ENCODE assay signal across 18 cellular contexts in the genomic region with DNA sequence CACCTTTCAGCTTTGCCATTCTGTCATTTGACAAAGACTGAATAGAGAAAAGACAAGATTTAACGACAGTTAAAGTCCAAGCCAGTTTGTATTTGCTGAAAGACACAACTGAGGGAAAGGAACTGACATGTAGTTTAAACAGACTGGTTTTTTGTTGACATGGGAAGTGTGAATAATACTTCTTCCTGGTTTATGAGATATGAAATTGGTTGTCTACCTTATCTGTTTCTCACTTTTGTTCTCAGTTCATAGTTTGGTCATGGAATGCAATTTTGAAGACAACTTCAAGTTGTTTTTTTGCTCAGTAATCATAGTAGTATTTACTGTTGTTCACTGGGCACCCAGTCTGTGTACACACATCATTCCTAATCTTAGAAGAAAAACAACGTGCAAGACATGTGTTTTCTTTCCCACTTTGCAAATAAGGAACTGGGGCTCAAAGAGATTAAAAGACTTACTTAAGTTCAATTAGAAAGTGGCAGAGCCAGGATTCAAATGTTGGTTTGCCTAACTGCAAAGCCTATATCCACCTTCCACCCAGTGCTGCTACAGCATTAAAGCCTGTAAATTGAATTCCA.
DNase-seq lines count a peak whose midpoint lies in the region; ATAC-seq and TF ChIP-seq lines count a peak whose summit lies in the region.
"Had no signal": no experiment of that assay in that cellular context is flagged by ENCODE, and none has a peak within 500 bp of the region (broad histone marks: within the 10 kb centered on the region; RNA-seq: fewer than 3 reads in every experiment).

No MANE protein-coding gene starts in this region.

- H3K9me3 Mint-ChIP-seq in activated T-cell treated with anti-CD3 and anti-CD28 coated beads, Interleukin-2, amount 50 U/mL, for 72 hours, result no peaks in the 10 kb centered on the region
- H3K9me3 Mint-ChIP-seq: CD8-positive, alpha-beta T cell had no signal

- peaks cover 57% of the 10 kb centered on the region for H3K4me1 Mint-ChIP-seq in activated T-cell treated with anti-CD3 and anti-CD28 coated beads, Interleukin-2, amount 50 U/mL, for 72 hours (ENCODE audit: low read depth)

- H3K27ac ChIP-seq in body of pancreas, result peak overlapping the region; percentile 38 to 53 (median 50)
- H3K27ac ChIP-seq in mesenchymal stem cell (ENCODE audit: low read length, poor library complexity, severe bottlenecking), result no peak overlapping the region
- H3K27ac ChIP-seq in stomach smooth muscle (ENCODE audit: low read length), result peak overlapping the region; percentile 78
- H3K27ac ChIP-seq in tibial nerve, result peak overlapping the region in 1 of 4 donors; percentile 40
- H3K27ac ChIP-seq: epithelial cell of prostate, SK-N-MC had no signal

- TF ChIP-seq CTCF in body of pancreas (IDR thresholded peaks at IDR 0.05) (no peak), tibial nerve (IDR thresholded peaks at IDR 0.05) (no peak)

- no peak for DNase-seq in activated T-cell treated with anti-CD3 and anti-CD28 coated beads, Interleukin-2, amount 50 U/mL, for 72 hours
- no peak for DNase-seq in activated T-cell treated with anti-CD3 and anti-CD28 coated beads for 4 hours
- no peak for DNase-seq in body of pancreas
- no peak for DNase-seq in mesenchymal stem cell
- no peak for DNase-seq in tibial nerve (ENCODE audit: low spot score in 2 of 2)
- DNase-seq: activated CD4-positive, alpha-beta T cell treated with anti-CD3 and anti-CD28 coated beads, Interleukin-2, amount 50 U/mL, for 4 hours; amygdala; CD8-positive, alpha-beta T cell; DND-41; NCI-H1694; NCI-H526 treated with DMSO at 0.1 percent for 48 hours; stimulated activated CD4-positive, alpha-beta T cell treated with anti-CD3 and anti-CD28 coated beads, Interleukin-4, amount 100 ng/mL, for 4 hours had no signal

- H2AK5ac ChIP-seq in mesenchymal stem cell (ENCODE audit: low read length, severe bottlenecking), result peak overlapping the region; percentile 72

- no peak overlapping the region for H3K23ac ChIP-seq in mesenchymal stem cell (ENCODE audit: low read length in 2 of 2)

- H2BK15ac ChIP-seq in mesenchymal stem cell (ENCODE audit: low read depth, poor library complexity, severe bottlenecking), result no peak overlapping the region

- no peak for TF ChIP-seq EP300 in tibial nerve (IDR thresholded peaks at IDR 0.05)

- H2BK120ac ChIP-seq in mesenchymal stem cell (ENCODE audit: low read depth, low read length), result no peak overlapping the region

- no peak overlapping the region for H3K4me2 ChIP-seq in mesenchymal stem cell (ENCODE audit: low read length, poor library complexity, severe bottlenecking)

- no peaks in the 10 kb centered on the region for H3K27me3 ChIP-seq in body of pancreas
- no peaks in the 10 kb centered on the region for H3K27me3 ChIP-seq in mesenchymal stem cell (ENCODE audit: control insufficient read depth in 1 of 2, insufficient read depth in 1 of 2, low read length in 2 of 2)
- H3K27me3 ChIP-seq in stomach smooth muscle (ENCODE audit: control insufficient read depth in 1 of 2, insufficient read depth in 2 of 2, low read length in 2 of 2), result no peaks in the 10 kb centered on the region
- H3K27me3 ChIP-seq in tibial nerve, result no peaks in the 10 kb centered on the region

- H3K18ac ChIP-seq in mesenchymal stem cell (ENCODE audit: low read depth in 1 of 2, low read length in 2 of 2), result no peak overlapping the region

- intact Hi-C loops in body of pancreas (cut with DNase I), result no loop called here

- peak; percentile 18 to 42 for ATAC-seq in activated T-cell treated with anti-CD3 and anti-CD28 coated beads, Interleukin-2, amount 50 U/mL, for 72 hours (replicated peaks in 1 of 2)
- ATAC-seq in body of pancreas (peak; percentile 59), esophagus mucosa (no peak), HG02571 (IDR thresholded peaks at IDR 0.05; ENCODE audit: unreplicated experiment) (no peak)
- ATAC-seq: CD8-positive, alpha-beta T cell had no signal

- H3K9ac ChIP-seq in mesenchymal stem cell (ENCODE audit: low read length), result no peak overlapping the region
- no peak overlapping the region for H3K9ac ChIP-seq in stomach smooth muscle (ENCODE audit: low read length in 2 of 2)

- no peak overlapping the region for H3K4ac ChIP-seq in mesenchymal stem cell (ENCODE audit: low read depth in 1 of 2, low read length in 2 of 2)

- 7 to 14% methylated on average over 2 of the region's 2 CpGs for WGBS in body of pancreas, 2 donors
- WGBS in mesenchymal stem cell, result 84% methylated on average over 1 of the region's 2 CpGs
- 60 to 66% methylated on average over 2 of the region's 2 CpGs for WGBS in tibial nerve, 2 donors

- peak overlapping the region; percentile 5 for H3K27ac Mint-ChIP-seq in activated T-cell treated with anti-CD3 and anti-CD28 coated beads, Interleukin-2, amount 50 U/mL, for 72 hours
- H3K27ac Mint-ChIP-seq: CD8-positive, alpha-beta T cell; mesothelial cell of epicardium had no signal

- TF ChIP-seq POLR2A in body of pancreas (IDR thresholded peaks at IDR 0.05), result no peak
- TF ChIP-seq POLR2A in tibial nerve (IDR thresholded peaks at IDR 0.05), result no peak

- no peak overlapping the region for H3K14ac ChIP-seq in mesenchymal stem cell (ENCODE audit: low read length in 2 of 2)

- H4K91ac ChIP-seq in mesenchymal stem cell (ENCODE audit: low read length), result no peak overlapping the region

- H2BK12ac ChIP-seq in mesenchymal stem cell (ENCODE audit: low read length in 2 of 2), result no peak overlapping the region

- no peak overlapping the region for H2BK5ac ChIP-seq in mesenchymal stem cell (ENCODE audit: low read depth, low read length, poor library complexity, severe bottlenecking)

- peaks cover 16% of the 10 kb centered on the region for H3K79me1 ChIP-seq in mesenchymal stem cell (replicated peaks; ENCODE audit: low read length, poor library complexity, severe bottlenecking)

- H3K27me3 Mint-ChIP-seq in activated T-cell treated with anti-CD3 and anti-CD28 coated beads, Interleukin-2, amount 50 U/mL, for 72 hours (ENCODE audit: low read depth), result no peaks in the 10 kb centered on the region

- H3K4me3 ChIP-seq in body of pancreas (no peak overlapping the region), mesenchymal stem cell (ENCODE audit: insufficient read depth in 1 of 2, low read depth in 1 of 2, low read length in 2 of 2) (no peak overlapping the region), stomach smooth muscle (ENCODE audit: low read length in 2 of 2) (peak overlapping the region in 1 of 2 donors; percentile 8), tibial nerve (no peak overlapping the region)
- H3K4me3 ChIP-seq: SK-N-MC had no signal

- H3K4me1 ChIP-seq in body of pancreas (peaks cover 42% of the 10 kb centered on the region), mesenchymal stem cell (ENCODE audit: control insufficient read depth, insufficient read depth, low read depth, low read length) (peaks cover 7% of the 10 kb centered on the region), stomach smooth muscle (ENCODE audit: control insufficient read depth, insufficient read depth, low read length) (peaks cover 54% of the 10 kb centered on the region), tibial nerve (peaks cover 0 to 43% (median 4%) of the 10 kb centered on the region in 4 donors)

- no peaks in the 10 kb centered on the region for H3K36me3 ChIP-seq in body of pancreas (replicated peaks in 1 of 2; ENCODE audit: insufficient read depth in 1 of 2, low read depth in 2 of 2)
- H3K36me3 ChIP-seq in mesenchymal stem cell (ENCODE audit: control insufficient read depth in 1 of 2, insufficient read depth in 2 of 2, low read depth in 1 of 2, low read length in 2 of 2), result peaks cover 0 to 21% of the 10 kb centered on the region in 2 experiments
- H3K36me3 ChIP-seq in stomach smooth muscle (ENCODE audit: control insufficient read depth in 2 of 2, insufficient read depth in 2 of 2, low read length in 2 of 2), result peaks cover 5 to 8% of the 10 kb centered on the region in 2 donors
- H3K36me3 ChIP-seq in tibial nerve, result peaks cover 0 to 8% (median 0%) of the 10 kb centered on the region in 3 donors

- H3K36me3 Mint-ChIP-seq in activated T-cell treated with anti-CD3 and anti-CD28 coated beads, Interleukin-2, amount 50 U/mL, for 72 hours (ENCODE audit: insufficient read depth in 2 of 2), result peaks cover 3 to 6% of the 10 kb centered on the region in 2 donors

- no peak overlapping the region for H4K8ac ChIP-seq in mesenchymal stem cell (ENCODE audit: low read length)

- no peaks in the 10 kb centered on the region for H3K9me3 ChIP-seq in body of pancreas
- no peaks in the 10 kb centered on the region for H3K9me3 ChIP-seq in mesenchymal stem cell (ENCODE audit: control insufficient read depth, low read length)
- H3K9me3 ChIP-seq in stomach smooth muscle (ENCODE audit: control insufficient read depth in 2 of 2, low read length in 2 of 2), result no peaks in the 10 kb centered on the region
- no peaks in the 10 kb centered on the region for H3K9me3 ChIP-seq in tibial nerve

- H2AFZ ChIP-seq in mesenchymal stem cell (ENCODE audit: low read depth, low read length), result no peak overlapping the region

- peak overlapping the region; percentile 12 to 61 for H3K4me3 Mint-ChIP-seq in activated T-cell treated with anti-CD3 and anti-CD28 coated beads, Interleukin-2, amount 50 U/mL, for 72 hours
- H3K4me3 Mint-ChIP-seq: CD8-positive, alpha-beta T cell; mesothelial cell of epicardium had no signal

Comparison
In these comparisons a context has a peak if more than half of its experiments do, and no peak if none do; other contexts are left out.
1. ATAC-seq: peak in activated T-cell treated with anti-CD3 and anti-CD28 coated beads, Interleukin-2, amount 50 U/mL, for 72 hours (2 of 2) and body of pancreas (single experiment); none in esophagus mucosa (single experiment) and HG02571 (single experiment).